9 cellular contexts compared by ENCODE assay signal in the genomic region with DNA sequence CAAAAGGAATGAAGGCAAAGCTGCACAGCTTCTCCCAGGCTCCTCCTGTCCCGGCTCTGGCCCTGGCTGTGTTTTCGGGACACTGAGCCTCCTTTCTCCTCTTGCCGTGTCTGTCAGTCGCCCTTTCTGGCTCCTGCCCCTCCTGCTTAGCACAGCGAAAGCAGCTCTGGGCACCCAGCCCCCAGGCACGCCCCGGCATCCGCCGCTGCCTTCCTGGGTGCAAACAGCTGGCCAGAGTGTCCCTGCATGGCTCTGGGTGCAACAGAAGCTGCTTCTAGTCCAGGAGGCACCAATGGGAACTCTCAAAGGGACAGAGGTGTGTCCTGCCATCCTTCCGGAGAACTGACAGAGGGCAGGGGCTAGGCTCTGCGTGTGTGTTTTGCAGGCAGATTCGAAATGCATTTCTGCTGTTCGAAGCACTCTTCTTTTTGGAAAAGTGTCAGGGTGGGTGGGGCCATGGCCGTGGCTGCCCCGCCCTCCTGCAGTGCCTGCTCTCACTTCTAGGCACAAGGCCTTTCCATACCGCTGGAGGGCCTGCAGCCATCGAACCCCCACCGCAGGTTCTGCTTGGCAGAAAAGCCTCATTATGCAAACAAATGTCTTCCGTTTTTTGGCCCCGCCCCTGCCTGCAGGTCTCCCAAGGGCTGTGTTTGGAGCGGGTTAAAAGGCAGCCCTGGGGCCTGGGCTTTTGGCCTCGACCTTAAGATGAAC. TPM values are rescaled to one million over a fixed set of nuclear protein-coding genes. Genes with fewer than 3 reads are reported as not detected.
A peak's percentile ranks its signal among the peaks of the same experiment; 100 is the strongest.
DNase-seq lines count a peak whose midpoint lies in the region; ATAC-seq and TF ChIP-seq lines count a peak whose summit lies in the region.
"Had no signal": no experiment of that assay in that cellular context is flagged by ENCODE, and none has a peak within 500 bp of the region (broad histone marks: within the 10 kb centered on the region; RNA-seq: fewer than 3 reads in every experiment).

No MANE protein-coding gene starts in this region.

- ATAC-seq in activated CD4-positive, alpha-beta T cell treated with anti-CD3 and anti-CD28 coated beads for 36 hours: peak; percentile 82
- ATAC-seq in HG03095 (IDR thresholded peaks at IDR 0.05; ENCODE audit: unreplicated experiment): peak; percentile 56
- ATAC-seq in left cardiac atrium: peak; percentile 24 to 29
- peak in 1 of 2 donors; percentile 65 for ATAC-seq in upper lobe of left lung (ENCODE audit: low FRiP score in 2 of 2)
- ATAC-seq in HG03520 (IDR thresholded peaks at IDR 0.05; ENCODE audit: unreplicated experiment): no peak

- TF ChIP-seq CTCF in upper lobe of left lung (IDR thresholded peaks at IDR 0.05): no peak

- CTCF ChIA-PET in activated CD4-positive, alpha-beta T cell treated with anti-CD3 and anti-CD28 coated beads for 36 hours (lab: Charles Lee): interaction anchor here (0.5 to 1.5 kb wide), 3 partner anchors 8 to 176 kb away, joined by 3 to 4 read pairs (median 3); no protein-coding TSS in a partner anchor

- H3K27ac Mint-ChIP-seq in activated CD4-positive, alpha-beta T cell treated with anti-CD3 and anti-CD28 coated beads for 36 hours: no peak overlapping the region

- no peak overlapping the region for H3K4me3 Mint-ChIP-seq in activated CD4-positive, alpha-beta T cell treated with anti-CD3 and anti-CD28 coated beads for 36 hours
- H3K4me3 Mint-ChIP-seq: CD8-positive, alpha-beta memory T cell had no signal

- no peaks in the 10 kb centered on the region for H3K27me3 ChIP-seq in upper lobe of left lung

- H3K4me3 ChIP-seq in upper lobe of left lung: peak overlapping the region in 2 of 4 donors; percentile 22 to 23

- no peaks in the 10 kb centered on the region for H3K27me3 Mint-ChIP-seq in activated CD4-positive, alpha-beta T cell treated with anti-CD3 and anti-CD28 coated beads for 36 hours

- H3K9me3 Mint-ChIP-seq in activated CD4-positive, alpha-beta T cell treated with anti-CD3 and anti-CD28 coated beads for 36 hours (ENCODE audit: low read depth): no peaks in the 10 kb centered on the region
- H3K9me3 Mint-ChIP-seq: CD8-positive, alpha-beta memory T cell had no signal

- no peak for TF ChIP-seq EP300 in upper lobe of left lung (IDR thresholded peaks at IDR 0.05)

- 19 to 59% methylated on average over 8 to 22 of the region's 22 CpGs for WGBS in upper lobe of left lung, 2 donors

- H3K27ac ChIP-seq in upper lobe of left lung: peak overlapping the region in 3 of 4 donors; percentile 56 to 77 (median 72)

- DNase-seq in activated CD4-positive, alpha-beta T cell treated with anti-CD3 and anti-CD28 coated beads for 36 hours: peak; percentile 47
- no peak for DNase-seq in activated CD4-positive, alpha-beta T cell treated with anti-CD3 and anti-CD28 coated beads for 4 hours
- peak; percentile 53 for DNase-seq in SHP77 treated with DMSO at 0.1 percent for 48 hours (lab: John Stamatoyannopoulos, UW)
- peak; percentile 34 for DNase-seq in left cardiac atrium
- DNase-seq in upper lobe of left lung: peak; percentile 73 to 85
- DNase-seq in stimulated activated naive CD4-positive, alpha-beta T cell (lab: John Stamatoyannopoulos, UW): no peak

- H3K4me1 Mint-ChIP-seq in activated CD4-positive, alpha-beta T cell treated with anti-CD3 and anti-CD28 coated beads for 36 hours: peaks cover 4% of the 10 kb centered on the region

- intact Hi-C loops in activated CD4-positive, alpha-beta T cell treated with anti-CD3 and anti-CD28 coated beads for 36 hours (cut with DNase I, micrococcal nuclease): no loop called here
- intact Hi-C loops in left cardiac atrium (cut with DNase I): no loop called here

- H3K9me3 ChIP-seq in upper lobe of left lung: no peaks in the 10 kb centered on the region

- POLR2A ChIA-PET in activated CD4-positive, alpha-beta T cell treated with anti-CD3 and anti-CD28 coated beads for 36 hours (lab: Charles Lee): interaction anchor here (0.6 kb wide), 1 partner anchor 99 kb away, joined by 5 read pairs; no protein-coding TSS in a partner anchor

- no peaks in the 10 kb centered on the region for H3K36me3 Mint-ChIP-seq in activated CD4-positive, alpha-beta T cell treated with anti-CD3 and anti-CD28 coated beads for 36 hours (ENCODE audit: low read depth)
- H3K36me3 Mint-ChIP-seq: CD8-positive, alpha-beta memory T cell had no signal

- TF ChIP-seq POLR2A in upper lobe of left lung (IDR thresholded peaks at IDR 0.05): no peak

- no peaks in the 10 kb centered on the region for H3K36me3 ChIP-seq in upper lobe of left lung

- peaks cover 12 to 26% (median 20%) of the 10 kb centered on the region in 4 donors for H3K4me1 ChIP-seq in upper lobe of left lung

RNA-seq across cellular contexts. Expression of a gene that starts 15.5 kb away (rescaled TPM):
- total RNA-seq in activated CD4-positive, alpha-beta T cell treated with anti-CD3 and anti-CD28 coated beads for 36 hours: not detected
- total RNA-seq in left cardiac atrium (1 to 10 TPM; 4.0 to 4.7 TPM), upper lobe of left lung (1 to 10 TPM in 4 of 6 donors, under 1 TPM in 1, not detected in 1; 0.57 to 8.4 (median 2.1) TPM)
- total RNA-seq: CD8-positive, alpha-beta memory T cell had no signal

RNA-seq across cellular contexts. Expression of a gene that starts 27.7 kb away (rescaled TPM):
- 10 to 100 TPM; 43.8 to 44.7 TPM for total RNA-seq in activated CD4-positive, alpha-beta T cell treated with anti-CD3 and anti-CD28 coated beads for 36 hours
- total RNA-seq in left cardiac atrium (10 to 100 TPM; 23.3 to 23.6 TPM), upper lobe of left lung (100 to 1,000 TPM in 2 of 6 donors, 10 to 100 TPM in 4; 63.8 to 166 (median 74.9) TPM)

RNA-seq across cellular contexts. Expression of a gene that starts 29.3 kb away (rescaled TPM):
- total RNA-seq in activated CD4-positive, alpha-beta T cell treated with anti-CD3 and anti-CD28 coated beads for 36 hours: 1 to 10 TPM; 5.2 to 6.6 TPM
- total RNA-seq in left cardiac atrium (1 to 10 TPM; 6.4 to 8.4 TPM), upper lobe of left lung (1 to 10 TPM; 2.1 to 9.6 (median 7.1) TPM)

RNA-seq across cellular contexts. Expression of a gene that starts 36.1 kb away (rescaled TPM):
- total RNA-seq in activated CD4-positive, alpha-beta T cell treated with anti-CD3 and anti-CD28 coated beads for 36 hours: 10 to 100 TPM; 14.5 to 15.0 TPM
- 1 to 10 TPM; 8.9 TPM for total RNA-seq in left cardiac atrium
- total RNA-seq in upper lobe of left lung: 10 to 100 TPM in 2 of 6 donors, 1 to 10 TPM in 4; 6.4 to 22.0 (median 8.5) TPM

Comparison
In these comparisons a context has a peak if more than half of its experiments do, and no peak if none do; other contexts are left out.
1. DNase-seq: peak in activated CD4-positive, alpha-beta T cell treated with anti-CD3 and anti-CD28 coated beads for 36 hours (single experiment), SHP77 treated with DMSO at 0.1 percent for 48 hours (single experiment), left cardiac atrium (single experiment) and upper lobe of left lung (2 of 2); none in activated CD4-positive, alpha-beta T cell treated with anti-CD3 and anti-CD28 coated beads for 4 hours (0 of 2) and stimulated activated naive CD4-positive, alpha-beta T cell (0 of 6).